ENCODE assay signal across 1 cellular context in genomic region chr3:185927501-185928200, GRCh38.
TF ChIP-seq lines count a peak whose summit lies in the region.

No MANE protein-coding gene starts in this region.

TF ChIP-seq in K562, 482 proteins besides CTCF, POLR2A, EP300 and RAD21 (continued from another document):
- TF ChIP-seq AFF4 (CRISPR knock-in tag; IDR thresholded peaks at IDR 0.05): 0 out of 2 replicates have a peak, but pooled peaks have one; percentile 41
- TF ChIP-seq ZNF639 (CRISPR knock-in tag; conservative IDR thresholded peaks at IDR 0.05 in 1 of 2, IDR thresholded peaks at IDR 0.05 in 1 of 2): no peak
- peak; percentile 20; the same call in 1 of the 2 replicates for TF ChIP-seq POLR2AphosphoS5 (IDR thresholded peaks at IDR 0.05; ENCODE audit: control insufficient read depth, insufficient read depth, low read depth, low read length)
- no peak for TF ChIP-seq NCOA1 (IDR thresholded peaks at IDR 0.05; ENCODE audit: low read depth)
- TF ChIP-seq HMGXB4 (CRISPR knock-in tag; IDR thresholded peaks at IDR 0.05): no peak
- no peak for TF ChIP-seq ZNF766 (CRISPR knock-in tag; conservative IDR thresholded peaks at IDR 0.05)
- TF ChIP-seq CCAR2 (IDR thresholded peaks at IDR 0.05; ENCODE audit: low read depth, low read length): no peak
- no peak for TF ChIP-seq FOXM1 (IDR thresholded peaks at IDR 0.05; ENCODE audit: low read depth)
- no peak for TF ChIP-seq FOXM1 (CRISPR knock-in tag; IDR thresholded peaks at IDR 0.05; ENCODE audit: low read depth)
- peak; percentile 90 for TF ChIP-seq HMBOX1 (IDR thresholded peaks at IDR 0.05)
